Comparison of ENCODE assay signal across 8 cellular contexts in the genomic region with DNA sequence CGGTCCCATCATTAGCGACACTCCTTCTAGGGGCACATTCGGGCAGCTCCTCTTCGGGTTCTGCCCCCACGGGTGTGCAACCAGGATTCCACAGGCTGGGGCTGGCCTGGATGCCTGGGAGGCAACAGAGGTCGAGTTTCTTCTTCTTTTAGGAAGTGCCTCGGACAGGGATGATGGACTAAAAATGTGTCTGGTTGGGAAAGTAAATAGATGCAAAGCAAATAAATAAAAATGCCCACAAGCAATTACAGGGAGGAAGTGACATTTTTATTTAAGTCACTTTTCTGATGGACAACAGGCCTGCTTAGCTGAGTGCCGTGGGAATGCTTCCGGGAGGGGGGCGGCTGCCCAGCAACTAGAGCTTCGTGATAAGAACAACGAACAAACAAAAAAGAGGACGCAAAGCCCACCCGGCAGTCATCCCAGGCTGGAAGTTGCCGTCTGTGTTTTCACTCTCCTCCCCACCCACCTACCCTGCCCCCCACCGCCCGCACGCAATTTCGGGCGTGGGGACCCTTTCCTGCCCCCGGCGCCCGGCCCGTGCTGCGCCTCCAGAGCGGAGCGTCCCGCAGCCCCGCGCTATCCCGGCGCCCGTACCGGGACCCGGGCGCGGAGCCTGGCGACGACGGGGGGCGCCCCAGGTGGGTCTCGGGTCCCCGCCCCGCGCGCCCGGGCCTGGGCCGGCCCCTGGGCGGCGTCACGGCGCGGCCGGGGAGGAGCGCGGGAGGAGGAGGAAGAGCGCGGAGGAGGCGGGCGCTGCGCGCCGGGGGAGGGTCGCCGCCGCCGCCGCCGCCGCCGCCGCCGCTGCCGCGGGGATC. TPM values are rescaled to one million over a fixed set of nuclear protein-coding genes. Genes with fewer than 3 reads are reported as not detected.
DNase-seq lines count a peak whose midpoint lies in the region; ATAC-seq and TF ChIP-seq lines count a peak whose summit lies in the region.

No MANE protein-coding gene starts in this region.

- TF ChIP-seq CTCF in AG10803 (conservative IDR thresholded peaks at IDR 0.05; ENCODE audit: low read length) (no peak), thyroid gland (IDR thresholded peaks at IDR 0.05) (no peak)

- H3K4me3 Mint-ChIP-seq in activated T-cell treated with anti-CD3 and anti-CD28 coated beads, Interleukin-2, amount 50 U/mL, for 24 hours = peak overlapping the region; percentile 80

- 9 to 12% methylated on average over 18 to 22 of the region's 75 CpGs for WGBS in thyroid gland, 2 donors

- no peaks in the 10 kb centered on the region for H3K36me3 ChIP-seq in muscle layer of duodenum (ENCODE audit: control insufficient read depth in 1 of 2, insufficient read depth in 2 of 2, low read length in 2 of 2)
- H3K36me3 ChIP-seq in thyroid gland = no peaks in the 10 kb centered on the region

- H3K4me1 Mint-ChIP-seq in activated T-cell treated with anti-CD3 and anti-CD28 coated beads, Interleukin-2, amount 50 U/mL, for 24 hours (ENCODE audit: low read depth) = peaks cover 80% of the 10 kb centered on the region

- H3K4me1 ChIP-seq in muscle layer of duodenum (ENCODE audit: control insufficient read depth in 1 of 2, insufficient read depth in 2 of 2, low read length in 2 of 2) (peaks cover 19 to 32% of the 10 kb centered on the region in 2 donors), thyroid gland (peaks cover 26 to 44% of the 10 kb centered on the region in 2 donors)

- peaks cover 36% of the 10 kb centered on the region for H3K36me3 Mint-ChIP-seq in activated T-cell treated with anti-CD3 and anti-CD28 coated beads, Interleukin-2, amount 50 U/mL, for 24 hours (ENCODE audit: low read depth)

- H3K9me3 ChIP-seq in muscle layer of duodenum (ENCODE audit: control insufficient read depth in 1 of 2, low read length in 2 of 2) (no peaks in the 10 kb centered on the region), thyroid gland (no peaks in the 10 kb centered on the region)

- DNase-seq in AG10803 (ENCODE audit: low read depth) = peak; percentile 54
- DNase-seq in NCI-H748 (lab: John Stamatoyannopoulos, UW; ENCODE audit: unreplicated experiment) = peak; percentile 64
- DNase-seq in activated T-cell treated with anti-CD3 and anti-CD28 coated beads, Interleukin-2, amount 50 U/mL, for 24 hours = peak; percentile 81
- DNase-seq in thyroid gland = peak; percentile 64 to 68

- TF ChIP-seq POLR2A in thyroid gland (IDR thresholded peaks at IDR 0.05) = peak; percentile 28 to 85

- ATAC-seq in GM18861 (IDR thresholded peaks at IDR 0.05; ENCODE audit: unreplicated experiment) (peak; percentile 54), HG03039 (IDR thresholded peaks at IDR 0.05; ENCODE audit: unreplicated experiment) (peak; percentile 67), esophagus mucosa (peak; percentile 79)

- peak overlapping the region; percentile 62 for H3K4me3 ChIP-seq in AG10803 (ENCODE audit: low read length)
- peak overlapping the region; percentile 49 to 54 for H3K4me3 ChIP-seq in muscle layer of duodenum (ENCODE audit: low read depth in 1 of 2, low read length in 2 of 2)
- H3K4me3 ChIP-seq in thyroid gland (replicated peaks in 1 of 3) = peak overlapping the region in 2 of 3 donors; percentile 28 to 71

- intact Hi-C loops in thyroid gland (cut with DNase I) = loop anchor here (10.0 kb wide), 3 partner anchors 141 to 201 kb away; no protein-coding TSS in a partner anchor

- H3K27me3 Mint-ChIP-seq in activated T-cell treated with anti-CD3 and anti-CD28 coated beads, Interleukin-2, amount 50 U/mL, for 24 hours = no peaks in the 10 kb centered on the region

- no peaks in the 10 kb centered on the region for H3K27me3 ChIP-seq in muscle layer of duodenum (ENCODE audit: low read depth, low read length)
- H3K27me3 ChIP-seq in thyroid gland = no peaks in the 10 kb centered on the region

- H3K27ac ChIP-seq in muscle layer of duodenum (ENCODE audit: low read length) (peak overlapping the region; percentile 58), thyroid gland (peak overlapping the region; percentile 87 to 95 (median 91))

- no peaks in the 10 kb centered on the region for H3K9me3 Mint-ChIP-seq in activated T-cell treated with anti-CD3 and anti-CD28 coated beads, Interleukin-2, amount 50 U/mL, for 24 hours

- H3K27ac Mint-ChIP-seq in activated T-cell treated with anti-CD3 and anti-CD28 coated beads, Interleukin-2, amount 50 U/mL, for 24 hours = peak overlapping the region; percentile 89

RNA-seq across cellular contexts. Expression of gene NCK2, which starts 0.4 kb away (rescaled TPM):
- total RNA-seq in esophagus mucosa = 68.6 TPM
- total RNA-seq in thyroid gland = 10 to 100 TPM; 46.0 to 62.6 (median 55.3) TPM

Comparison
In these comparisons a context has a peak if more than half of its experiments do, and no peak if none do; other contexts are left out.
1. Peak in every context shown above with its lines: DNase-seq, ATAC-seq, H3K4me3 ChIP-seq and H3K27ac ChIP-seq.